ENCODE assay signal across 8 cellular contexts in the genomic region with DNA sequence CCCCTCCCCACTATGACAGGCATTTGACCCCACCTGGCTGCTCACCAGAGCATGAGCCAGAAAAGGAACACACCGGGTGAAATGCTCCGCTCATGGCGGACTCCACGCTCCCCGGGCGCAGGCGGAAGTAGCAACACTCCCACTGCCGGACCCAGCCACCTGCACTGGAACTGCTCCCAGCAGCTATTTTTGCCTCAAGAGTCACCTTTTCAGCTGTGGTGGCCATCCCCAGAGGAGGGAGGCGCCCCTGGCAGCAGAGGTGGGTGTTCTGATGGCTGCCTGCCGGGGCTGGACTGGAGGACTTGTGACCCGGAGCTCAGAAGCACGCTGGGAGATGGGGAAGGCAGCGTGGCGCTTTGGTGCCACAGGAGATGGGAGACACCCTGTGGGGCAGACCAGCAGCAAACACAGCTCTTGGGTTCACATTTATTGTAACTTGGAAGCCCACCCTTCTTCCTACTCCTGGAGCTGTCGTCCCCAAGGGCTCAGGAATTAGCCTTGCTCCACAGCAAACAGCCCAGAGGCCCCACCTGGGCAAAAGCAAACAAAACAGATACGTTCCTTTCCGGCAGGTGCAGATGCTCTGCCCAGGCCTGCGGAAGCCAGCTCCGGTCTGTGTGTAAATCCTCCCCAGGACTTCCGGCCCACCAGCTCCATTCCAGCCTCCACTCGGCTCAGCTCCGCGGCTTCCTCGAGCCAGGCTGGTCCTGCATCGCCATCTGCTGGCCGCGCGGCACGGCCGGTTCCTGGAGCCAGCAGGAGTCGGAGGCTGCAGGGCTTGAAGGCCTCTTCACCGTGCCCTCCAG. TPM values are rescaled to one million over a fixed set of nuclear protein-coding genes. Genes with fewer than 3 reads are reported as not detected.
DNase-seq lines count a peak whose midpoint lies in the region; ATAC-seq and TF ChIP-seq lines count a peak whose summit lies in the region.

No MANE protein-coding gene starts in this region.

- H3K4me3 ChIP-seq in kidney epithelial cell (ENCODE audit: low read depth, low read length): no peak overlapping the region

- DNase-seq in DMS153 treated with DMSO at 0.1 percent for 48 hours (lab: John Stamatoyannopoulos, UW; ENCODE audit: unreplicated experiment) (peak; percentile 93), NCI-H345 treated with DMSO at 0.1 percent for 48 hours (lab: John Stamatoyannopoulos, UW; ENCODE audit: unreplicated experiment) (peak; percentile 75), kidney epithelial cell (ENCODE audit: low read depth) (no peak)
- DNase-seq in central memory CD4-positive, alpha-beta T cell: peak; percentile 88
- peak; percentile 85 to 88 (median 86) for DNase-seq in stimulated activated CD4-positive, alpha-beta T cell treated with anti-CD3 and anti-CD28 coated beads, Interleukin-12 subunit alpha, Interleukin-12 subunit beta, amount 100 ng/mL, for 48 hours (ENCODE audit: low read depth in 2 of 3, low spot score in 1 of 3)

- ATAC-seq in HG03103 (IDR thresholded peaks at IDR 0.05; ENCODE audit: low read depth, unreplicated experiment) (peak; percentile 36), HG03045 (IDR thresholded peaks at IDR 0.05; ENCODE audit: unreplicated experiment) (no peak)
- peak; percentile 34 to 37 for ATAC-seq in activated CD4-positive, CD25-positive, alpha-beta regulatory T cell treated with anti-CD3 and anti-CD28 coated beads, Interleukin-2, amount 50 U/mL, for 24 hours

- H3K27me3 ChIP-seq in kidney epithelial cell (ENCODE audit: control insufficient read depth, insufficient read depth, low read length): no peaks in the 10 kb centered on the region

- peaks cover 5% of the 10 kb centered on the region for H3K36me3 ChIP-seq in kidney epithelial cell (ENCODE audit: control insufficient read depth, insufficient read depth, low read length)

- TF ChIP-seq CTCF in kidney epithelial cell (IDR thresholded peaks at IDR 0.05; ENCODE audit: insufficient read depth, low read length, poor library complexity, severe bottlenecking): peak; percentile 99

RNA-seq across cellular contexts. Expression of a gene that starts 3.7 kb away (rescaled TPM):
- total RNA-seq in kidney epithelial cell: 121 and 135 TPM in 2 replicates

RNA-seq across cellular contexts. Expression of a gene that starts 8.5 kb away (rescaled TPM):
- 754 and 763 TPM in 2 replicates for total RNA-seq in kidney epithelial cell

RNA-seq across cellular contexts. Expression of a gene that starts 26.8 kb away (rescaled TPM):
- 43.3 and 54.6 TPM in 2 replicates for total RNA-seq in kidney epithelial cell

RNA-seq across cellular contexts. Expression of a gene that starts 41.7 kb away (rescaled TPM):
- not detected in 2 replicates for total RNA-seq in kidney epithelial cell
